1 cellular context compared by ENCODE assay signal in genomic region chr9:128786681-128787582, GRCh38.
TF ChIP-seq lines count a peak whose summit lies in the region.

Gene TBC1D13 (plus strand): TSS chr9:128787253. CDS start chr9:128787354, 101 bp downstream.

TF ChIP-seq in HepG2, 621 proteins besides CTCF, POLR2A, EP300 and RAD21 (continued from another document and continues in another):
- 0 out of 2 replicates have a peak, but pooled peaks have one; percentile 58 for TF ChIP-seq CREBL2 (CRISPR knock-in tag; IDR thresholded peaks at IDR 0.05; ENCODE audit: borderline replicate concordance)
- TF ChIP-seq FOXC1 (CRISPR knock-in tag; IDR thresholded peaks at IDR 0.05; ENCODE audit: borderline replicate concordance) = peak; percentile 94
- peak; percentile 94 for TF ChIP-seq KMT2A (CRISPR knock-in tag; IDR thresholded peaks at IDR 0.05)
- 0 out of 2 replicates have a peak, but pooled peaks have one; percentile 25 for TF ChIP-seq E2F2 (CRISPR knock-in tag; IDR thresholded peaks at IDR 0.05; ENCODE audit: borderline replicate concordance)
- TF ChIP-seq ZNF639 (CRISPR knock-in tag; conservative IDR thresholded peaks at IDR 0.05) = peak; percentile 97
- TF ChIP-seq HES4 (CRISPR knock-in tag; IDR thresholded peaks at IDR 0.05; ENCODE audit: borderline replicate concordance) = peak; percentile 84
- peak; percentile 94 for TF ChIP-seq GMEB1 (CRISPR knock-in tag; IDR thresholded peaks at IDR 0.05; ENCODE audit: borderline replicate concordance)
- TF ChIP-seq MXD3 (CRISPR knock-in tag; IDR thresholded peaks at IDR 0.05) = peak; percentile 98
- no peak for TF ChIP-seq FOXO1 (CRISPR knock-in tag; IDR thresholded peaks at IDR 0.05)
- TF ChIP-seq JDP2 (CRISPR knock-in tag; IDR thresholded peaks at IDR 0.05; ENCODE audit: borderline replicate concordance) = peak; percentile 73; the same call in 1 of the 2 replicates
- peak; percentile 88 for TF ChIP-seq NKX3-1 (CRISPR knock-in tag; IDR thresholded peaks at IDR 0.05)
- TF ChIP-seq ISL2 (CRISPR knock-in tag; IDR thresholded peaks at IDR 0.05) = peak; percentile 76
- peak; percentile 67; the same call in 1 of the 2 replicates for TF ChIP-seq SSRP1 (CRISPR knock-in tag; IDR thresholded peaks at IDR 0.05)
- TF ChIP-seq LBX2 (CRISPR knock-in tag; IDR thresholded peaks at IDR 0.05; ENCODE audit: borderline replicate concordance) = peak; percentile 96
- TF ChIP-seq ZSCAN30 (CRISPR knock-in tag; IDR thresholded peaks at IDR 0.05) = peak; percentile 94
- no peak; the same call in 1 of the 2 replicates for TF ChIP-seq WIZ (CRISPR knock-in tag; IDR thresholded peaks at IDR 0.05)
- peak; percentile 98 for TF ChIP-seq ZNF670 (CRISPR knock-in tag; IDR thresholded peaks at IDR 0.05; ENCODE audit: borderline replicate concordance)
- TF ChIP-seq NCOA5 (CRISPR knock-in tag; IDR thresholded peaks at IDR 0.05) = no peak
- 0 out of 2 replicates have a peak, but pooled peaks have one; percentile 38 for TF ChIP-seq RCOR2 (CRISPR knock-in tag; IDR thresholded peaks at IDR 0.05)
- TF ChIP-seq GLI4 (CRISPR knock-in tag; IDR thresholded peaks at IDR 0.05; ENCODE audit: borderline replicate concordance) = peak; percentile 88
- TF ChIP-seq SNAPC4 (CRISPR knock-in tag; IDR thresholded peaks at IDR 0.05) = peak; percentile 62; the same call in 1 of the 2 replicates
- TF ChIP-seq ZNF839 (CRISPR knock-in tag; IDR thresholded peaks at IDR 0.05; ENCODE audit: borderline replicate concordance) = no peak
- no peak for TF ChIP-seq ZNF33A (CRISPR knock-in tag; IDR thresholded peaks at IDR 0.05; ENCODE audit: borderline replicate concordance)
- TF ChIP-seq ZFP36L1 (CRISPR knock-in tag; IDR thresholded peaks at IDR 0.05) = peak; percentile 92
- peak; percentile 87 for TF ChIP-seq CHCHD3 (CRISPR knock-in tag; IDR thresholded peaks at IDR 0.05)
- peak; percentile 80; the same call in 1 of the 2 replicates for TF ChIP-seq ZNF354B (CRISPR knock-in tag; IDR thresholded peaks at IDR 0.05)
- peak; percentile 80 for TF ChIP-seq POLR2G (IDR thresholded peaks at IDR 0.05; ENCODE audit: low read depth, low read length)
- TF ChIP-seq HOXA9 (CRISPR knock-in tag; IDR thresholded peaks at IDR 0.05; ENCODE audit: borderline replicate concordance) = peak; percentile 94
- peak; percentile 92; the same call in 1 of the 2 replicates for TF ChIP-seq BRF2 (CRISPR knock-in tag; IDR thresholded peaks at IDR 0.05)
- peak; percentile 81; the same call in 1 of the 2 replicates for TF ChIP-seq ZNF121 (CRISPR knock-in tag; IDR thresholded peaks at IDR 0.05)
- TF ChIP-seq THAP8 (CRISPR knock-in tag; IDR thresholded peaks at IDR 0.05; ENCODE audit: borderline replicate concordance) = peak; percentile 81; the same call in 1 of the 2 replicates
- peak; percentile 32; the same call in 1 of the 2 replicates for TF ChIP-seq SNAPC2 (CRISPR knock-in tag; IDR thresholded peaks at IDR 0.05)
- peak; percentile 96 for TF ChIP-seq KDM5A (IDR thresholded peaks at IDR 0.05; ENCODE audit: borderline replicate concordance, low read length)
- TF ChIP-seq ZNF883 (CRISPR knock-in tag; IDR thresholded peaks at IDR 0.05; ENCODE audit: not compliant biosample characterization) = peak; percentile 94
- TF ChIP-seq NFIB (CRISPR knock-in tag; IDR thresholded peaks at IDR 0.05; ENCODE audit: borderline replicate concordance) = no peak
- TF ChIP-seq NFKB2 (CRISPR knock-in tag; IDR thresholded peaks at IDR 0.05; ENCODE audit: borderline replicate concordance) = peak; percentile 99
- no peak for TF ChIP-seq ZFP62 (CRISPR knock-in tag; IDR thresholded peaks at IDR 0.05)
- no peak for TF ChIP-seq NR2F1 (CRISPR knock-in tag; IDR thresholded peaks at IDR 0.05)
- peak; percentile 86 for TF ChIP-seq KMT2B (CRISPR knock-in tag; IDR thresholded peaks at IDR 0.05)
- peak; percentile 97 for TF ChIP-seq HOXA3 (CRISPR knock-in tag; IDR thresholded peaks at IDR 0.05)
- peak; percentile 96 for TF ChIP-seq ZNF784 (CRISPR knock-in tag; IDR thresholded peaks at IDR 0.05; ENCODE audit: borderline replicate concordance)
- TF ChIP-seq ETS1 (CRISPR knock-in tag; IDR thresholded peaks at IDR 0.05) = peak; percentile 88; the same call in 1 of the 2 replicates
- TF ChIP-seq ZNF460 (CRISPR knock-in tag; IDR thresholded peaks at IDR 0.05; ENCODE audit: borderline replicate concordance) = peak; percentile 39; the same call in 1 of the 2 replicates
- TF ChIP-seq FOSL1 (CRISPR knock-in tag; IDR thresholded peaks at IDR 0.05; ENCODE audit: borderline replicate concordance) = peak; percentile 39; the same call in 1 of the 2 replicates
- TF ChIP-seq ZNF672 (CRISPR knock-in tag; IDR thresholded peaks at IDR 0.05) = 0 out of 2 replicates have a peak, but pooled peaks have one; percentile 53
- TF ChIP-seq RBM39 (IDR thresholded peaks at IDR 0.05; ENCODE audit: low read depth, low read length, poor library complexity, severe bottlenecking) = peak; percentile 66
- TF ChIP-seq USF2 (IDR thresholded peaks at IDR 0.05; ENCODE audit: low read depth, low read length) = peak; percentile 35; the same call in 1 of the 2 replicates
- TF ChIP-seq USF2 (CRISPR knock-in tag; IDR thresholded peaks at IDR 0.05; ENCODE audit: borderline replicate concordance) = peak; percentile 92
